Comparison of ENCODE assay signal across 10 cellular contexts in the genomic region with DNA sequence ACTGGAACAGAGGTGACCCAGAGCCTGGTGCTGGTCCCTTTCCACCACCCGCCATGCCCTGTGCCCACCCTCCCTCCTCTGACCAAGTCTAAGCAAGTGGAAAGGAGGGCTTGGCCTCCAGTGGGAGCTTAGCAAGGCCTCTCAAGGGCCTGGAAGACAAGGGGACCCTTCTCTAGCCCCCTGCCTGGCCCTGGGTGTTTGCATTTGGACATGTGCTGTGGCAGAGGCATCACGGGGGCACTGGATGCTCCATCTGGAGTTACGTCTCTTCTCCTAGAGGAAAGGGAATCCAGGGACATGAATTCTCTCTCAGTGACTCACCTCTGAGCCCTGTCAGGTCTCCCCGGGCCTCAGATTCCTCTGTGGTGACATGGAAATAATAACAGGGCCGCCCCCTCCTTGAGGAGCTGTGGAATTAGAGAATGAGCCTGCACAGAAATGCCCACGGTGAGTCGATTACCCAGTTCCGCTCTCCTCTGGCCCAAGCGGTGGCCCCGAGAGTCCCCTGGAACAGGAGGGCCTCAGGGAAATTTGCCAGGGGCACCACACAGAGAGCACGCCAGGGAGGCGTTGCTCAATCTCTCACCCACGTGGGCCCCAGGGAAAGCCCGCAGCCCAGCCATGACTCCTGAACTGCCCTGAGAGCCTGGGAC.
DNase-seq lines count a peak whose midpoint lies in the region.
"Had no signal": no experiment of that assay in that cellular context is flagged by ENCODE, and none has a peak within 500 bp of the region (broad histone marks: within the 10 kb centered on the region; RNA-seq: fewer than 3 reads in every experiment).

No MANE protein-coding gene starts in this region.

- no peak overlapping the region for H3K4me3 ChIP-seq in adipocyte (ENCODE audit: low read length)
- H3K4me3 ChIP-seq: SK-N-MC had no signal

- H3K9ac ChIP-seq in adipocyte (ENCODE audit: low read length) = peak overlapping the region; percentile 44

- DNase-seq in DMS 273 (lab: John Stamatoyannopoulos, UW; ENCODE audit: unreplicated experiment) = peak; percentile 52
- DNase-seq in DMS 273 treated with DMSO at 0.1 percent for 48 hours (lab: John Stamatoyannopoulos, UW) = no peak
- DNase-seq in adipocyte (ENCODE audit: low read depth) = peak; percentile 87
- DNase-seq in iPS-NIHi11 (ENCODE audit: low spot score) = peak; percentile 26
- peak in 32 of 49 donors; percentile 2 to 61 (median 30) for DNase-seq in substantia nigra (lab: John Stamatoyannopoulos, UW)
- no peak for DNase-seq in NCI-H345 (lab: John Stamatoyannopoulos, UW)
- DNase-seq in Kasumi-1 (lab: John Stamatoyannopoulos, UW) = no peak
- DNase-seq in NCI-H1048 (lab: John Stamatoyannopoulos, UW) = no peak

- peaks cover 3% of the 10 kb centered on the region for H3K9me3 ChIP-seq in adipocyte (ENCODE audit: control insufficient read depth, low read length)

- H3K27ac ChIP-seq in substantia nigra (ENCODE audit: low read depth, low read length, poor library complexity, severe bottlenecking) = no peak overlapping the region
- H3K27ac ChIP-seq: 22Rv1, SK-N-MC had no signal

- H3K36me3 ChIP-seq in adipocyte (ENCODE audit: control insufficient read depth, insufficient read depth, low read length, severe bottlenecking) = no peaks in the 10 kb centered on the region

- peaks cover 10% of the 10 kb centered on the region for H3K27me3 ChIP-seq in adipocyte (replicated peaks; ENCODE audit: control insufficient read depth, insufficient read depth, low read length)

- peaks cover 18% of the 10 kb centered on the region for H3K4me1 ChIP-seq in adipocyte (ENCODE audit: control insufficient read depth, insufficient read depth, low read length)

Comparison
In these comparisons a context has a peak if more than half of its experiments do, and no peak if none do; other contexts are left out.
1. DNase-seq: peak in DMS 273 (single experiment), adipocyte (single experiment), iPS-NIHi11 (single experiment) and substantia nigra (32 of 49); none in DMS 273 treated with DMSO at 0.1 percent for 48 hours (single experiment), NCI-H345 (single experiment), Kasumi-1 (0 of 2) and NCI-H1048 (single experiment).